ENCODE assay signal across 15 cellular contexts in the genomic region with DNA sequence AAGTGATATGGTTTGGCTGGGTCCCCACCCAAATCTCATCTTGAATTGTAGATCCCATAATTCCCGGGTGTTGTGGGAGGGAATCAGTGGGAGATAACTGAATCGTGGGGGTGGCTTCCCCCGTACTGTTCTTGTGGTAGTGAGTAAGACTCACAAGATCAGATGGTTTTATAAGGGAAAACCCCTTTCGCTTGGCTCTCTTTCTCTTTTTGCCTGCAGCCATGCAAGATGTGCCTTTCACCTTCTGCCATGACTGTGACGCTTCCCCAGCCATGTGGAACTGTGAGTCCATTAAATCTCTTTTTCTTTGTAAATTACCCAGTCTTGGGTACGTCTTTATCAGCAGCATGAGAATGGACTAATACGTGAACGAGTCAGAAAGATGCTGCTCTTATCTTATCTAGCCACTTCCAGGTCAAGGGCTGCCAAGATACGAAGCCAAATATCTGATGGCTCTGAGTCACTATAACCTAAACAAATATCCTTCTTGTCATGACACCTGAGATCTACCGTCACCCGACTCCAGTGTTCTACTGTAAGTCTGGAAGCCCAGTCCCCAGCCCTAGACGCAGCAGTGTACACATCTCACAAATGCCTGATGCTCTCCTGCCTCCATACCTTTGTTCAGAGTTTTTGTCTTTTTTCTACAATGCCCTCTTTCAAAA. TPM values are rescaled to one million over a fixed set of nuclear protein-coding genes. Genes with fewer than 3 reads are reported as not detected.
A peak's percentile ranks its signal among the peaks of the same experiment; 100 is the strongest.
DNase-seq lines count a peak whose midpoint lies in the region; ATAC-seq, FAIRE-seq and TF ChIP-seq lines count a peak whose summit lies in the region.
"Had no signal": no experiment of that assay in that cellular context is flagged by ENCODE, and none has a peak within 500 bp of the region (broad histone marks: within the 10 kb centered on the region; RNA-seq: fewer than 3 reads in every experiment).

No MANE protein-coding gene starts in this region.

- peaks cover 5% of the 10 kb centered on the region for H3K9me3 Mint-ChIP-seq in nephron progenitor cell
- H3K9me3 Mint-ChIP-seq: activated CD4-positive, alpha-beta memory T cell treated with anti-CD3 and anti-CD28 coated beads for 36 hours; activated naive CD8-positive, alpha-beta T cell treated with anti-CD3 and anti-CD28 coated beads, Interleukin-2, amount 10 ng/mL, durations not matched to agents 7 days and 5 days had no signal

- H3K36me3 Mint-ChIP-seq in nephron progenitor cell (ENCODE audit: low read depth), result no peaks in the 10 kb centered on the region
- H3K36me3 Mint-ChIP-seq: activated CD4-positive, alpha-beta memory T cell treated with anti-CD3 and anti-CD28 coated beads for 36 hours; activated naive CD8-positive, alpha-beta T cell treated with anti-CD3 and anti-CD28 coated beads, Interleukin-2, amount 10 ng/mL, durations not matched to agents 7 days and 5 days; stimulated activated effector memory CD8-positive, alpha-beta T cell treated with anti-CD3 and anti-CD28 coated beads, Interleukin-12 subunit alpha, Interleukin-12 subunit beta, amount 100 ng/mL, for 72 hours had no signal

- FAIRE-seq in GM19239 (lab: Jason Lieb, UNC), result peak; percentile 39
- FAIRE-seq: H1 had no signal

- DNase-seq in GM19239 (ENCODE audit: insufficient read length, low spot score) (no peak), T1000 (lab: John Stamatoyannopoulos, UW) (peak; percentile 1), nephron progenitor cell (no peak), NCI-H146 treated with DMSO at 0.1 percent for 48 hours (lab: John Stamatoyannopoulos, UW; ENCODE audit: unreplicated experiment) (no peak), anterior cingulate cortex (lab: John Stamatoyannopoulos, UW) (no peak)
- DNase-seq: activated CD4-positive, alpha-beta memory T cell treated with anti-CD3 and anti-CD28 coated beads for 36 hours; activated naive CD8-positive, alpha-beta T cell treated with anti-CD3 and anti-CD28 coated beads, Interleukin-2, amount 10 ng/mL, durations not matched to agents 7 days and 5 days; DMS153; dorsolateral prefrontal cortex had no signal

- no peak for TF ChIP-seq CTCF in nephron progenitor cell (IDR thresholded peaks at IDR 0.05)

- H3K27me3 Mint-ChIP-seq in nephron progenitor cell (ENCODE audit: low read depth, poor library complexity), result no peaks in the 10 kb centered on the region

- H3K4me3 Mint-ChIP-seq in nephron progenitor cell, result no peak overlapping the region
- H3K4me3 Mint-ChIP-seq: activated CD4-positive, alpha-beta memory T cell treated with anti-CD3 and anti-CD28 coated beads for 36 hours; activated naive CD8-positive, alpha-beta T cell treated with anti-CD3 and anti-CD28 coated beads, Interleukin-2, amount 10 ng/mL, durations not matched to agents 7 days and 5 days; stimulated activated effector memory CD8-positive, alpha-beta T cell treated with anti-CD3 and anti-CD28 coated beads, Interleukin-12 subunit alpha, Interleukin-12 subunit beta, amount 100 ng/mL, for 72 hours had no signal

- peak overlapping the region; percentile 94 for H3K27ac Mint-ChIP-seq in nephron progenitor cell
- H3K27ac Mint-ChIP-seq: activated CD4-positive, alpha-beta memory T cell treated with anti-CD3 and anti-CD28 coated beads for 36 hours; activated naive CD8-positive, alpha-beta T cell treated with anti-CD3 and anti-CD28 coated beads, Interleukin-2, amount 10 ng/mL, durations not matched to agents 7 days and 5 days; stimulated activated effector memory CD8-positive, alpha-beta T cell treated with anti-CD3 and anti-CD28 coated beads, Interleukin-12 subunit alpha, Interleukin-12 subunit beta, amount 100 ng/mL, for 72 hours had no signal

- peaks cover 17% of the 10 kb centered on the region for H3K4me1 Mint-ChIP-seq in nephron progenitor cell
- H3K4me1 Mint-ChIP-seq: activated naive CD8-positive, alpha-beta T cell treated with anti-CD3 and anti-CD28 coated beads, Interleukin-2, amount 10 ng/mL, durations not matched to agents 7 days and 5 days; stimulated activated effector memory CD8-positive, alpha-beta T cell treated with anti-CD3 and anti-CD28 coated beads, Interleukin-12 subunit alpha, Interleukin-12 subunit beta, amount 100 ng/mL, for 72 hours had no signal

- ATAC-seq in HG02973 (IDR thresholded peaks at IDR 0.05; ENCODE audit: unreplicated experiment) (peak; percentile 33), esophagus mucosa (no peak)
- ATAC-seq: stimulated activated effector memory CD8-positive, alpha-beta T cell treated with anti-CD3 and anti-CD28 coated beads, Interleukin-12 subunit alpha, Interleukin-12 subunit beta, amount 100 ng/mL, for 72 hours had no signal

RNA-seq across cellular contexts. Expression of a gene that starts 45.9 kb away (rescaled TPM):
- total RNA-seq in esophagus mucosa, result 2.9 TPM
- total RNA-seq: activated CD4-positive, alpha-beta memory T cell treated with anti-CD3 and anti-CD28 coated beads for 36 hours; activated naive CD8-positive, alpha-beta T cell treated with anti-CD3 and anti-CD28 coated beads, Interleukin-2, amount 10 ng/mL, durations not matched to agents 7 days and 5 days; glomerular endothelial cell; T-helper 1 cell treated with Interleukin-12 subunit alpha and Interleukin-12 subunit beta and Interleukin-4 antibody, amounts not matched to agents 30 ng/mL and 1 ng/mL, for 36 hours had no signal
